In the genomic region with DNA sequence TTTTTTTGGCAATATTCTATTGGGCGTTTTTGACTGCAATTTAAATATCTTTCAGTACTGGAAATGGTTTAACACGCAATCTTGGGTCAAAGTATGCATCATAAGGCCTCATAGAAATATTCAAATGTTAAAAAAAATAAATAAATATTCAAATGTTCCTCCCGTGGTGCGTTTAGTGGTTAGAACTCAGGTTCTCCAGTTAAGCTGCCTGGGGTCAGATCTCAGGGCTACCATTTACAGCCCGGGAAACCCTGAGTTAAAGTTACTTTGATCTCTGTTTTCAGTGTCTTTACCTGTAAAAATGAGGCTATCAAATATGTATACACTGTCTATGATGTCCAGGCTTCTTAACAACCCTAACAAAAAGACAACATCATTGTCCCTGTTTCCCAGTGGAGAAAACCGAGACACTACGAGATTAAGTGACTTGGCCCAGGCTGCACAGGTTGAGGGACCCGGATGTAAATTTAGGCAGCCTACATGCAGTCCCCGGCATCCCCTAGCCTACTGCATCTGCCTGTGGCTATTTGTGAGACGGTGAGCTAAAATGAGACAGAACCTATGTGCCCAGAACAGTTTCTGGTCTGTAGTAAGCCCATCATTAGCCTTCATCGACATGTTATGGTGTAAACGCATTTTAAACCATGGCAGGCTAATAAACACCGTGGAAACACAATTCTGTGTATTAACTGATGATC, we compare ENCODE assay signal across 8 cellular contexts. TPM values are rescaled to one million over a fixed set of nuclear protein-coding genes. Genes with fewer than 3 reads are reported as not detected.
A peak's percentile ranks its signal among the peaks of the same experiment; 100 is the strongest.
DNase-seq lines count a peak whose midpoint lies in the region; ATAC-seq and TF ChIP-seq lines count a peak whose summit lies in the region.

No MANE protein-coding gene starts in this region.

- TF ChIP-seq CTCF in OCI-LY3 (IDR thresholded peaks at IDR 0.05; ENCODE audit: low read depth, low read length), result no peak

- H4K20me1 ChIP-seq in OCI-LY3 (ENCODE audit: insufficient read depth, low read length), result no peaks in the 10 kb centered on the region

- H2AFZ ChIP-seq in OCI-LY3 (ENCODE audit: low read depth, low read length) (no peak overlapping the region), neuron (ENCODE audit: low read depth, low read length) (no peak overlapping the region)

- H3K4me3 ChIP-seq in OCI-LY3 (ENCODE audit: low read length), result peak overlapping the region; percentile 93; the same call in 1 of the 2 replicates
- peak overlapping the region; percentile 80 to 84 for H3K4me3 ChIP-seq in duodenal mucosa (ENCODE audit: low read depth in 1 of 2, low read length in 2 of 2)
- peak overlapping the region; percentile 72 for H3K4me3 ChIP-seq in neuron (ENCODE audit: low read length)

- H3K36me3 ChIP-seq in OCI-LY3 (replicated peaks; ENCODE audit: low read depth, low read length), result no peaks in the 10 kb centered on the region
- peaks cover 0 to 8% of the 10 kb centered on the region in 2 donors for H3K36me3 ChIP-seq in duodenal mucosa (ENCODE audit: control insufficient read depth in 1 of 2, insufficient read depth in 2 of 2, low read length in 2 of 2)
- H3K36me3 ChIP-seq in neuron (ENCODE audit: insufficient read depth, low read length), result no peaks in the 10 kb centered on the region

- H3K4me1 ChIP-seq in OCI-LY3 (ENCODE audit: low read length) (no peaks in the 10 kb centered on the region), duodenal mucosa (ENCODE audit: control insufficient read depth in 1 of 2, insufficient read depth in 2 of 2, low read length in 2 of 2) (peaks cover 16 to 21% of the 10 kb centered on the region in 2 donors), neuron (ENCODE audit: insufficient read depth, low read length) (no peaks in the 10 kb centered on the region)

- H3K4me2 ChIP-seq in OCI-LY3 (ENCODE audit: low read length), result peak overlapping the region; percentile 46

- DNase-seq in Daoy (ENCODE audit: low read depth), result peak; percentile 62
- DNase-seq in stimulated activated naive CD4-positive, alpha-beta T cell treated with Interleukin-2 at 50 U/mL for 16 hours (lab: John Stamatoyannopoulos, UW), result no peak
- DNase-seq in NCI-H226, result no peak
- DNase-seq in central memory CD4-positive, alpha-beta T cell, result no peak

- H3K9me3 ChIP-seq in OCI-LY3 (ENCODE audit: insufficient read depth, low read length) (no peaks in the 10 kb centered on the region), duodenal mucosa (ENCODE audit: control insufficient read depth in 1 of 2, low read length in 2 of 2) (no peaks in the 10 kb centered on the region), neuron (ENCODE audit: low read length) (peaks cover 1% of the 10 kb centered on the region)

- H3K27ac ChIP-seq in OCI-LY3 (ENCODE audit: low read length), result no peak overlapping the region
- peak overlapping the region; percentile 57 for H3K27ac ChIP-seq in duodenal mucosa (ENCODE audit: low read depth, low read length)

- ATAC-seq in GM18511 (IDR thresholded peaks at IDR 0.05; ENCODE audit: unreplicated experiment), result no peak

- H3K27me3 ChIP-seq in OCI-LY3 (ENCODE audit: low read depth, low read length), result no peaks in the 10 kb centered on the region
- no peaks in the 10 kb centered on the region for H3K27me3 ChIP-seq in duodenal mucosa (ENCODE audit: control insufficient read depth in 1 of 2, insufficient read depth in 2 of 2, low read length in 2 of 2)
- H3K27me3 ChIP-seq in neuron (ENCODE audit: insufficient read depth, low read length), result no peaks in the 10 kb centered on the region

- H3K79me2 ChIP-seq in OCI-LY3 (ENCODE audit: low read length), result peaks cover 24% of the 10 kb centered on the region

- H3K9ac ChIP-seq in OCI-LY3 (ENCODE audit: low read length), result no peak overlapping the region
- peak overlapping the region; percentile 89 to 92 for H3K9ac ChIP-seq in duodenal mucosa (ENCODE audit: low read depth in 1 of 2, low read length in 2 of 2)

RNA-seq across cellular contexts. Expression of a gene that starts 1.7 kb away (rescaled TPM):
- total RNA-seq in Daoy (2014; rRNA removed; shearing (Covaris generic)), result 147 and 173 TPM in 2 replicates

RNA-seq across cellular contexts. Expression of a gene that starts 59.8 kb away (rescaled TPM):
- 10.1 and 19.9 TPM in 2 replicates for total RNA-seq in Daoy (2014; rRNA removed; shearing (Covaris generic))
